In genomic region chr13:104740616-104741222, GRCh38 we compare ENCODE assay signal across 26 cellular contexts.
DNase-seq lines count a peak whose midpoint lies in the region; ATAC-seq and TF ChIP-seq lines count a peak whose summit lies in the region.
"Had no signal": no experiment of that assay in that cellular context is flagged by ENCODE, and none has a peak within 500 bp of the region (broad histone marks: within the 10 kb centered on the region; RNA-seq: fewer than 3 reads in every experiment).

No MANE protein-coding gene starts in this region.

- DNase-seq in Ammon's horn (ENCODE audit: low spot score) (peak; percentile 10), HFFc6 (no peak), NCI-H524 (lab: John Stamatoyannopoulos, UW) (peak; percentile 90 to 96), glutamatergic neuron (peak; percentile 43), Calu3 (no peak)
- DNase-seq in naive thymus-derived CD4-positive, alpha-beta T cell: no peak
- DNase-seq in activated CD4-positive, alpha-beta T cell treated with anti-CD3 and anti-CD28 coated beads for 48 hours: no peak
- DNase-seq: activated CD4-positive, alpha-beta memory T cell treated with anti-CD3 and anti-CD28 coated beads for 36 hours; activated CD4-positive, CD25-positive, alpha-beta regulatory T cell treated with anti-CD3 and anti-CD28 coated beads, Interleukin-2, amount 50 U/mL, for 72 hours; activated naive CD8-positive, alpha-beta T cell treated with anti-CD3 and anti-CD28 coated beads, Interleukin-2, amount 50 U/mL, for 24 hours; activated T-cell treated with anti-CD3 and anti-CD28 coated beads, Interleukin-2, amount 50 U/mL, for 72 hours; DMS79 treated with DMSO at 0.1 percent for 48 hours; GF-D8; KBM-7; MM.1S; naive B cell; NCI-H2029 treated with DMSO at 0.1 percent for 48 hours; Right ventricle myocardium superior; T-helper 17 cell; trophoblast cell had no signal

- H3K36me3 ChIP-seq in naive thymus-derived CD4-positive, alpha-beta T cell (ENCODE audit: control insufficient read depth in 2 of 3, insufficient read depth in 3 of 3, low read length in 3 of 3): no peaks in the 10 kb centered on the region
- H3K36me3 ChIP-seq: BLaER1 had no signal

- H3K36me3 Mint-ChIP-seq in HFFc6 (ENCODE audit: low read depth): no peaks in the 10 kb centered on the region
- no peaks in the 10 kb centered on the region for H3K36me3 Mint-ChIP-seq in glutamatergic neuron (ENCODE audit: unreplicated experiment)
- no peaks in the 10 kb centered on the region for H3K36me3 Mint-ChIP-seq in naive thymus-derived CD4-positive, alpha-beta T cell
- H3K36me3 Mint-ChIP-seq in Calu3 (ENCODE audit: insufficient read depth, unreplicated experiment): no peaks in the 10 kb centered on the region
- H3K36me3 Mint-ChIP-seq: activated CD4-positive, alpha-beta memory T cell treated with anti-CD3 and anti-CD28 coated beads for 36 hours; naive B cell; stimulated activated memory B cell treated with anti-CD40 and anti-IgM and Interleukin-4, amounts not matched to agents 10 μg/mL and 1 μg/mL and 100 μg/mL, for 72 hours had no signal

- BruUV-seq in Calu3 (replicated peaks; lab: Mats Ljungman, UMichigan): no TSS peak

- ATAC-seq in HG03439 (IDR thresholded peaks at IDR 0.05; ENCODE audit: unreplicated experiment): no peak
- no peak for ATAC-seq in naive thymus-derived CD4-positive, alpha-beta T cell
- ATAC-seq: activated naive CD8-positive, alpha-beta T cell treated with anti-CD3 and anti-CD28 coated beads, Interleukin-2, amount 50 U/mL, for 24 hours; activated T-cell treated with anti-CD3 and anti-CD28 coated beads, Interleukin-2, amount 50 U/mL, for 72 hours; GM23338; left lobe of liver; stimulated activated memory B cell treated with anti-CD40 and anti-IgM and Interleukin-4, amounts not matched to agents 10 μg/mL and 1 μg/mL and 100 μg/mL, for 72 hours; T-helper 17 cell had no signal

- CTCF ChIA-PET in naive thymus-derived CD4-positive, alpha-beta T cell (lab: Charles Lee): interaction anchor here (1.2 kb wide), 1 partner anchor 24 kb away, joined by 3 read pairs; no protein-coding TSS in a partner anchor
- CTCF ChIA-PET in Calu3 (lab: Charles Lee): no interaction called here

- H3K4me1 ChIP-seq in naive thymus-derived CD4-positive, alpha-beta T cell (ENCODE audit: control insufficient read depth in 2 of 2, insufficient read depth in 2 of 2, low read length in 2 of 2): no peaks in the 10 kb centered on the region
- H3K4me1 ChIP-seq: BLaER1 had no signal

- H3K4me3 Mint-ChIP-seq in HFFc6 (peak overlapping the region; percentile 12; the same call in 1 of the 2 replicates), glutamatergic neuron (ENCODE audit: unreplicated experiment) (peak overlapping the region; percentile 31), Calu3 (ENCODE audit: low read depth, unreplicated experiment) (no peak overlapping the region)
- no peak overlapping the region for H3K4me3 Mint-ChIP-seq in naive thymus-derived CD4-positive, alpha-beta T cell
- H3K4me3 Mint-ChIP-seq: activated CD4-positive, alpha-beta memory T cell treated with anti-CD3 and anti-CD28 coated beads for 36 hours; activated naive CD8-positive, alpha-beta T cell treated with anti-CD3 and anti-CD28 coated beads, Interleukin-2, amount 50 U/mL, for 24 hours; activated T-cell treated with anti-CD3 and anti-CD28 coated beads, Interleukin-2, amount 50 U/mL, for 72 hours; dendritic cell treated with granulocyte-macrophage colony-stimulating factor and Interleukin-4, amounts not matched to agents 40 ng/mL and 50 ng/mL, for 4 days; GM23338; naive B cell; stimulated activated memory B cell treated with anti-CD40 and anti-IgM and Interleukin-4, amounts not matched to agents 10 μg/mL and 1 μg/mL and 100 μg/mL, for 72 hours; T-helper 17 cell had no signal

- intact Hi-C loops in naive thymus-derived CD4-positive, alpha-beta T cell (cut with micrococcal nuclease): no loop called here
- intact Hi-C loops in Calu3 (cut with micrococcal nuclease; ENCODE audit: unreplicated experiment): no loop called here

- TF ChIP-seq CTCF in HFFc6 (IDR thresholded peaks at IDR 0.05): no peak
- no peak for TF ChIP-seq CTCF in glutamatergic neuron (IDR thresholded peaks at IDR 0.05; ENCODE audit: partially characterized antibody, unreplicated experiment)
- TF ChIP-seq CTCF in Calu3 (IDR thresholded peaks at IDR 0.05; ENCODE audit: unreplicated experiment): no peak

- no peaks in the 10 kb centered on the region for H3K9me3 ChIP-seq in naive thymus-derived CD4-positive, alpha-beta T cell (ENCODE audit: control insufficient read depth in 2 of 3, low read length in 3 of 3)
- H3K9me3 ChIP-seq: BLaER1 had no signal

- no peak overlapping the region for H3K27ac ChIP-seq in naive thymus-derived CD4-positive, alpha-beta T cell (ENCODE audit: low read depth, low read length)
- H3K27ac ChIP-seq: BLaER1 had no signal

- H3K9me3 Mint-ChIP-seq in HFFc6: no peaks in the 10 kb centered on the region; the same call in 1 of the 2 replicates
- H3K9me3 Mint-ChIP-seq in glutamatergic neuron (ENCODE audit: unreplicated experiment): no peaks in the 10 kb centered on the region
- peaks cover 0 to 3% (median 0%) of the 10 kb centered on the region in 11 donors for H3K9me3 Mint-ChIP-seq in naive thymus-derived CD4-positive, alpha-beta T cell
- no peaks in the 10 kb centered on the region for H3K9me3 Mint-ChIP-seq in Calu3 (ENCODE audit: low read depth, unreplicated experiment)
- H3K9me3 Mint-ChIP-seq: activated CD4-positive, alpha-beta memory T cell treated with anti-CD3 and anti-CD28 coated beads for 36 hours; activated naive CD8-positive, alpha-beta T cell treated with anti-CD3 and anti-CD28 coated beads, Interleukin-2, amount 50 U/mL, for 24 hours; activated T-cell treated with anti-CD3 and anti-CD28 coated beads, Interleukin-2, amount 50 U/mL, for 72 hours; dendritic cell treated with granulocyte-macrophage colony-stimulating factor and Interleukin-4, amounts not matched to agents 40 ng/mL and 50 ng/mL, for 4 days; GM23338; stimulated activated memory B cell treated with anti-CD40 and anti-IgM and Interleukin-4, amounts not matched to agents 10 μg/mL and 1 μg/mL and 100 μg/mL, for 72 hours had no signal

- no peak overlapping the region for H3K4me3 ChIP-seq in naive thymus-derived CD4-positive, alpha-beta T cell (ENCODE audit: low read length)
- H3K4me3 ChIP-seq: BLaER1, GM23338 had no signal

- POLR2A ChIA-PET in naive thymus-derived CD4-positive, alpha-beta T cell (lab: Charles Lee): no interaction called here

- H3K27me3 Mint-ChIP-seq in HFFc6 (ENCODE audit: insufficient read depth): no peaks in the 10 kb centered on the region; the same call in 1 of the 2 replicates
- H3K27me3 Mint-ChIP-seq in glutamatergic neuron (ENCODE audit: unreplicated experiment): no peaks in the 10 kb centered on the region
- H3K27me3 Mint-ChIP-seq in naive thymus-derived CD4-positive, alpha-beta T cell: peaks cover 0 to 10% (median 0%) of the 10 kb centered on the region in 5 donors
- no peaks in the 10 kb centered on the region for H3K27me3 Mint-ChIP-seq in Calu3 (ENCODE audit: unreplicated experiment)
- H3K27me3 Mint-ChIP-seq: activated naive CD8-positive, alpha-beta T cell treated with anti-CD3 and anti-CD28 coated beads, Interleukin-2, amount 50 U/mL, for 24 hours; dendritic cell treated with granulocyte-macrophage colony-stimulating factor and Interleukin-4, amounts not matched to agents 40 ng/mL and 50 ng/mL, for 4 days; naive B cell; stimulated activated memory B cell treated with anti-CD40 and anti-IgM and Interleukin-4, amounts not matched to agents 10 μg/mL and 1 μg/mL and 100 μg/mL, for 72 hours; T-helper 17 cell had no signal

- no peaks in the 10 kb centered on the region for H3K27me3 ChIP-seq in naive thymus-derived CD4-positive, alpha-beta T cell (ENCODE audit: control insufficient read depth in 2 of 2, insufficient read depth in 2 of 2, low read length in 2 of 2)
- H3K27me3 ChIP-seq: BLaER1 had no signal

- H3K27ac Mint-ChIP-seq in HFFc6: no peak overlapping the region
- H3K27ac Mint-ChIP-seq in glutamatergic neuron (ENCODE audit: unreplicated experiment): peak overlapping the region; percentile 92
- no peak overlapping the region for H3K27ac Mint-ChIP-seq in naive thymus-derived CD4-positive, alpha-beta T cell
- no peak overlapping the region for H3K27ac Mint-ChIP-seq in Calu3 (ENCODE audit: unreplicated experiment)
- H3K27ac Mint-ChIP-seq: activated CD4-positive, alpha-beta memory T cell treated with anti-CD3 and anti-CD28 coated beads for 36 hours; activated naive CD8-positive, alpha-beta T cell treated with anti-CD3 and anti-CD28 coated beads, Interleukin-2, amount 50 U/mL, for 24 hours; activated T-cell treated with anti-CD3 and anti-CD28 coated beads, Interleukin-2, amount 50 U/mL, for 72 hours; dendritic cell treated with granulocyte-macrophage colony-stimulating factor and Interleukin-4, amounts not matched to agents 40 ng/mL and 50 ng/mL, for 4 days; GM23338; naive B cell; stimulated activated memory B cell treated with anti-CD40 and anti-IgM and Interleukin-4, amounts not matched to agents 10 μg/mL and 1 μg/mL and 100 μg/mL, for 72 hours; T-helper 17 cell had no signal

- H3K4me1 Mint-ChIP-seq in HFFc6 (ENCODE audit: low read depth): no peaks in the 10 kb centered on the region; the same call in 1 of the 2 replicates
- H3K4me1 Mint-ChIP-seq in glutamatergic neuron (ENCODE audit: low read depth, unreplicated experiment): peaks cover 32% of the 10 kb centered on the region
- H3K4me1 Mint-ChIP-seq in naive thymus-derived CD4-positive, alpha-beta T cell: no peaks in the 10 kb centered on the region
- no peaks in the 10 kb centered on the region for H3K4me1 Mint-ChIP-seq in Calu3 (ENCODE audit: low read depth, unreplicated experiment)
- H3K4me1 Mint-ChIP-seq: activated naive CD8-positive, alpha-beta T cell treated with anti-CD3 and anti-CD28 coated beads, Interleukin-2, amount 50 U/mL, for 24 hours; GM23338; naive B cell; stimulated activated memory B cell treated with anti-CD40 and anti-IgM and Interleukin-4, amounts not matched to agents 10 μg/mL and 1 μg/mL and 100 μg/mL, for 72 hours; T-helper 17 cell had no signal

Comparison
In these comparisons a context has a peak if more than half of its experiments do, and no peak if none do; other contexts are left out.
1. DNase-seq: peak in Ammon's horn (single experiment), NCI-H524 (2 of 2) and glutamatergic neuron (single experiment); none in HFFc6 (single experiment), naive thymus-derived CD4-positive, alpha-beta T cell (0 of 9), Calu3 (single experiment) and activated CD4-positive, alpha-beta T cell treated with anti-CD3 and anti-CD28 coated beads for 48 hours (single experiment).
2. H3K4me3 Mint-ChIP-seq: peak in HFFc6 (single experiment) and glutamatergic neuron (single experiment); none in naive thymus-derived CD4-positive, alpha-beta T cell (0 of 10) and Calu3 (single experiment).